In genomic region chr2:120293991-120294329, GRCh38 we compare ENCODE assay signal across 10 cellular contexts. TPM values are rescaled to one million over a fixed set of nuclear protein-coding genes. Genes with fewer than 3 reads are reported as not detected.
DNase-seq lines count a peak whose midpoint lies in the region; ATAC-seq lines count a peak whose summit lies in the region.
"Had no signal": no experiment of that assay in that cellular context is flagged by ENCODE, and none has a peak within 500 bp of the region (broad histone marks: within the 10 kb centered on the region; RNA-seq: fewer than 3 reads in every experiment).

No MANE protein-coding gene starts in this region.

- no peaks in the 10 kb centered on the region for H3K9me3 Mint-ChIP-seq in activated naive CD4-positive, alpha-beta T cell treated with anti-CD3 and anti-CD28 coated beads, Interleukin-2, amount 10 ng/mL, durations not matched to agents 7 days and 5 days
- H3K9me3 Mint-ChIP-seq in activated naive CD4-positive, alpha-beta T cell treated with anti-CD3 and anti-CD28 coated beads, Interleukin-2, amount 50 U/mL, for 72 hours = no peaks in the 10 kb centered on the region
- no peaks in the 10 kb centered on the region for H3K9me3 Mint-ChIP-seq in IgD-negative memory B cell
- H3K9me3 Mint-ChIP-seq: neural progenitor cell had no signal

- H3K27me3 Mint-ChIP-seq in activated naive CD4-positive, alpha-beta T cell treated with anti-CD3 and anti-CD28 coated beads, Interleukin-2, amount 10 ng/mL, durations not matched to agents 7 days and 5 days = no peaks in the 10 kb centered on the region
- H3K27me3 Mint-ChIP-seq in IgD-negative memory B cell = no peaks in the 10 kb centered on the region

- H3K4me3 Mint-ChIP-seq in activated naive CD4-positive, alpha-beta T cell treated with anti-CD3 and anti-CD28 coated beads, Interleukin-2, amount 10 ng/mL, durations not matched to agents 7 days and 5 days = peak overlapping the region; percentile 27
- H3K4me3 Mint-ChIP-seq in IgD-negative memory B cell = peak overlapping the region in 3 of 4 donors; percentile 57 to 82 (median 75)
- H3K4me3 Mint-ChIP-seq: neural progenitor cell had no signal

- H3K27ac Mint-ChIP-seq in activated naive CD4-positive, alpha-beta T cell treated with anti-CD3 and anti-CD28 coated beads, Interleukin-2, amount 10 ng/mL, durations not matched to agents 7 days and 5 days = peak overlapping the region; percentile 74
- no peak overlapping the region for H3K27ac Mint-ChIP-seq in activated naive CD4-positive, alpha-beta T cell treated with anti-CD3 and anti-CD28 coated beads, Interleukin-2, amount 50 U/mL, for 72 hours
- H3K27ac Mint-ChIP-seq in IgD-negative memory B cell = peak overlapping the region in 1 of 3 donors; percentile 60
- H3K27ac Mint-ChIP-seq: neural progenitor cell had no signal

- CTCF ChIA-PET in activated naive CD4-positive, alpha-beta T cell treated with anti-CD3 and anti-CD28 coated beads, Interleukin-2, amount 10 ng/mL, durations not matched to agents 7 days and 5 days (lab: Charles Lee) = no interaction called here

- DNase-seq in activated naive CD4-positive, alpha-beta T cell treated with anti-CD3 and anti-CD28 coated beads, Interleukin-2, amount 10 ng/mL, durations not matched to agents 7 days and 5 days = no peak
- no peak for DNase-seq in activated naive CD4-positive, alpha-beta T cell treated with anti-CD3 and anti-CD28 coated beads, Interleukin-2, amount 50 U/mL, for 72 hours (ENCODE audit: low spot score in 2 of 2)
- DNase-seq in AG20443 (ENCODE audit: low spot score) (no peak), epidermal melanocyte (ENCODE audit: insufficient read length, low spot score) (no peak), cortex of kidney (lab: John Stamatoyannopoulos, UW) (no peak), SHP77 treated with DMSO at 0.1 percent for 48 hours (lab: John Stamatoyannopoulos, UW) (no peak)

- peaks cover 76% of the 10 kb centered on the region for H3K36me3 Mint-ChIP-seq in activated naive CD4-positive, alpha-beta T cell treated with anti-CD3 and anti-CD28 coated beads, Interleukin-2, amount 10 ng/mL, durations not matched to agents 7 days and 5 days
- H3K36me3 Mint-ChIP-seq in activated naive CD4-positive, alpha-beta T cell treated with anti-CD3 and anti-CD28 coated beads, Interleukin-2, amount 50 U/mL, for 72 hours = peaks cover 16 to 34% of the 10 kb centered on the region in 2 donors
- peaks cover 13% of the 10 kb centered on the region for H3K36me3 Mint-ChIP-seq in IgD-negative memory B cell

- peaks cover 53% of the 10 kb centered on the region for H3K4me1 Mint-ChIP-seq in activated naive CD4-positive, alpha-beta T cell treated with anti-CD3 and anti-CD28 coated beads, Interleukin-2, amount 10 ng/mL, durations not matched to agents 7 days and 5 days
- H3K4me1 Mint-ChIP-seq in IgD-negative memory B cell = peaks cover 9 to 17% (median 13%) of the 10 kb centered on the region in 3 donors

- ATAC-seq in activated naive CD4-positive, alpha-beta T cell treated with anti-CD3 and anti-CD28 coated beads, Interleukin-2, amount 50 U/mL, for 72 hours = no peak
- ATAC-seq in HG02642 (IDR thresholded peaks at IDR 0.05; ENCODE audit: poor library complexity, unreplicated experiment) = peak; percentile 89

RNA-seq across cellular contexts. Expression of gene RALB, which starts 41.3 kb away (rescaled TPM):
- total RNA-seq in activated naive CD4-positive, alpha-beta T cell treated with anti-CD3 and anti-CD28 coated beads, Interleukin-2, amount 50 U/mL, for 72 hours = 10 to 100 TPM; 25.9 to 66.7 TPM
- 81.7 TPM for polyA plus RNA-seq in IgD-negative memory B cell

RNA-seq across cellular contexts. Expression of gene INHBB, which starts 52.0 kb away (rescaled TPM):
- not detected for total RNA-seq in activated naive CD4-positive, alpha-beta T cell treated with anti-CD3 and anti-CD28 coated beads, Interleukin-2, amount 50 U/mL, for 72 hours
- polyA plus RNA-seq in IgD-negative memory B cell = not detected
- total RNA-seq: cardiac muscle cell had no signal
- polyA plus RNA-seq: cardiac muscle cell had no signal
